In genomic region chr17:20008242-20009051, GRCh38 we compare ENCODE assay signal across 8 cellular contexts. TPM values are rescaled to one million over a fixed set of nuclear protein-coding genes. Genes with fewer than 3 reads are reported as not detected.
DNase-seq lines count a peak whose midpoint lies in the region; FAIRE-seq and TF ChIP-seq lines count a peak whose summit lies in the region.

No MANE protein-coding gene starts in this region.

- no TSS peak for BruUV-seq in OCI-LY7 (replicated peaks; lab: Mats Ljungman, UMichigan)

- no peak for TF ChIP-seq RAD21 in liver (IDR thresholded peaks at IDR 0.05)

- TF ChIP-seq POLR2A in H54 (IDR thresholded peaks at IDR 0.05; ENCODE audit: low read depth, low read length): no peak

- no peaks in the 10 kb centered on the region for H3K79me2 ChIP-seq in OCI-LY7 (ENCODE audit: insufficient read depth, low read depth, low read length)

- H3K36me3 ChIP-seq in OCI-LY7 (ENCODE audit: insufficient read depth, low read length) (no peaks in the 10 kb centered on the region), liver (ENCODE audit: control insufficient read depth in 4 of 4, insufficient read depth in 3 of 4, low read depth in 1 of 4, low read length in 3 of 4) (no peaks in the 10 kb centered on the region)

- peak overlapping the region; percentile 90; the same call in 1 of the 2 replicates for H2AFZ ChIP-seq in OCI-LY7 (ENCODE audit: low read length)

- TF ChIP-seq CTCF in GM12865 (IDR thresholded peaks at IDR 0.05; ENCODE audit: insufficient read depth, low read depth, low read length, missing control alignments) (no peak), OCI-LY7 (conservative IDR thresholded peaks at IDR 0.05; ENCODE audit: low read length) (no peak), liver (IDR thresholded peaks at IDR 0.05; ENCODE audit: low read depth, low read length, missing input control) (no peak)

- no peak overlapping the region for H3K9ac ChIP-seq in liver (ENCODE audit: low read depth in 1 of 2, low read length in 2 of 2)

- peaks cover 4% of the 10 kb centered on the region for H3K4me1 ChIP-seq in OCI-LY7 (ENCODE audit: insufficient read depth, low read length, poor library complexity, severe bottlenecking)
- peaks cover 6 to 16% (median 12%) of the 10 kb centered on the region in 4 donors for H3K4me1 ChIP-seq in liver (ENCODE audit: control insufficient read depth in 4 of 4, insufficient read depth in 4 of 4, low read length in 3 of 4)

- intact Hi-C loops in OCI-LY7 (cut with micrococcal nuclease; ENCODE audit: unreplicated experiment): loop anchor here (1.0 kb wide), 1 partner anchor 15 kb away; no protein-coding TSS in a partner anchor

- POLR2A ChIA-PET in OCI-LY7 (lab: Charles Lee): no interaction called here

- no peaks in the 10 kb centered on the region for H3K9me2 ChIP-seq in OCI-LY7 (ENCODE audit: insufficient read depth, low read length)

- FAIRE-seq in H54 (lab: Jason Lieb, UNC): no peak

- 24% methylated on average over 35 of the region's 35 CpGs for WGBS in liver

- peak; percentile 11 for DNase-seq in GM12865 (ENCODE audit: low read depth)
- DNase-seq in H54 (ENCODE audit: insufficient read length, low spot score): peak; percentile 62
- DNase-seq in OCI-LY7 (ENCODE audit: low spot score): no peak
- peak; percentile 38 for DNase-seq in cerebellum (ENCODE audit: low spot score)
- peak in 27 of 49 donors; percentile 16 to 72 (median 45) for DNase-seq in substantia nigra (lab: John Stamatoyannopoulos, UW)
- no peak for DNase-seq in T1000 (lab: John Stamatoyannopoulos, UW)
- DNase-seq in retina: no peak

- H4K20me1 ChIP-seq in OCI-LY7 (ENCODE audit: insufficient read depth, low read length): no peaks in the 10 kb centered on the region

- peaks cover 0 to 8% (median 5%) of the 10 kb centered on the region in 4 donors for H3K27me3 ChIP-seq in liver (ENCODE audit: control insufficient read depth in 4 of 4, insufficient read depth in 4 of 4, low read length in 3 of 4)

- CTCF ChIA-PET in OCI-LY7 (lab: Charles Lee; ENCODE audit: unreplicated experiment): no interaction called here

- H3K9me3 ChIP-seq in OCI-LY7 (ENCODE audit: low read length) (no peaks in the 10 kb centered on the region), liver (ENCODE audit: control insufficient read depth in 4 of 4, low read length in 3 of 4) (no peaks in the 10 kb centered on the region)

- H3K27ac ChIP-seq in OCI-LY7 (ENCODE audit: low read depth, low read length, poor library complexity, severe bottlenecking) (no peak overlapping the region), liver (ENCODE audit: low read depth in 1 of 2, low read length in 2 of 2) (no peak overlapping the region), substantia nigra (ENCODE audit: low read depth, low read length, poor library complexity, severe bottlenecking) (peak overlapping the region; percentile 82)

- H3K4me2 ChIP-seq in OCI-LY7 (ENCODE audit: low read length): peak overlapping the region; percentile 85

- H3K4me3 ChIP-seq in GM12865 (ENCODE audit: low read depth, low read length) (peak overlapping the region; percentile 80), OCI-LY7 (ENCODE audit: low read depth, low read length, poor library complexity, severe bottlenecking) (peak overlapping the region; percentile 69), liver (ENCODE audit: low read depth in 1 of 3, low read length in 3 of 3) (peak overlapping the region; percentile 2 to 71 (median 29))

TF ChIP-seq in liver, 16 proteins besides CTCF, POLR2A, EP300 and RAD21:
- TF ChIP-seq REST (IDR thresholded peaks at IDR 0.05) (no peak), EGR1 (IDR thresholded peaks at IDR 0.05; ENCODE audit: low read depth in 2 of 2) (no peak), YY1 (IDR thresholded peaks at IDR 0.05) (no peak), JUND (IDR thresholded peaks at IDR 0.05) (no peak), FOXA2 (IDR thresholded peaks at IDR 0.05) (no peak), NR2F2 (IDR thresholded peaks at IDR 0.05) (no peak), FOXA1 (IDR thresholded peaks at IDR 0.05) (no peak), MAX (IDR thresholded peaks at IDR 0.05) (no peak), GABPA (IDR thresholded peaks at IDR 0.05 in 1 of 2, conservative IDR thresholded peaks at IDR 0.05 in 1 of 2) (no peak), RXRA (IDR thresholded peaks at IDR 0.05) (no peak), HNF4A (conservative IDR thresholded peaks at IDR 0.05) (no peak), ATF3 (IDR thresholded peaks at IDR 0.05) (no peak), SP1 (IDR thresholded peaks at IDR 0.05) (no peak), HNF4G (IDR thresholded peaks at IDR 0.05) (no peak), ZBTB33 (IDR thresholded peaks at IDR 0.05) (no peak), TAF1 (conservative IDR thresholded peaks at IDR 0.05) (no peak)

RNA-seq across cellular contexts. Expression of gene SPECC1, which starts 0.7 kb away (rescaled TPM):
- 0.47 and 0.64 TPM in 2 replicates for total RNA-seq in OCI-LY7 (2014; rRNA removed; shearing (Covaris generic))
- total RNA-seq in OCI-LY7 (2022): 2.8 and 5.8 TPM in 2 replicates
- total RNA-seq in cerebellum: 67.8 TPM
- 10 to 100 TPM in 1 of 2 donors, 1 to 10 TPM in 1; 3.2 to 70.3 TPM for total RNA-seq in liver
- under 1 TPM; 0.36 to 0.50 TPM for polyA plus RNA-seq in liver

RNA-seq across cellular contexts. Expression of gene AKAP10, which starts 30.8 kb away (rescaled TPM):
- total RNA-seq in OCI-LY7 (2014; rRNA removed; shearing (Covaris generic)): 16.1 and 20.5 TPM in 2 replicates
- total RNA-seq in OCI-LY7 (2022) (33.8 and 35.7 TPM in 2 replicates), cerebellum (37.5 TPM), liver (10 to 100 TPM; 12.6 to 16.3 TPM)
- polyA plus RNA-seq in liver: 1 to 10 TPM; 4.2 to 7.5 TPM

Comparison
In these comparisons a context has a peak if more than half of its experiments do, and no peak if none do; other contexts are left out.
1. DNase-seq: peak in GM12865 (single experiment), H54 (single experiment), cerebellum (single experiment) and substantia nigra (27 of 49); none in OCI-LY7 (single experiment), T1000 (single experiment) and retina (single experiment).
2. H3K4me3 ChIP-seq: peak in every context shown above with its lines; median percentile 80 in GM12865; 69 in OCI-LY7; 29 in liver.